In the genomic region with DNA sequence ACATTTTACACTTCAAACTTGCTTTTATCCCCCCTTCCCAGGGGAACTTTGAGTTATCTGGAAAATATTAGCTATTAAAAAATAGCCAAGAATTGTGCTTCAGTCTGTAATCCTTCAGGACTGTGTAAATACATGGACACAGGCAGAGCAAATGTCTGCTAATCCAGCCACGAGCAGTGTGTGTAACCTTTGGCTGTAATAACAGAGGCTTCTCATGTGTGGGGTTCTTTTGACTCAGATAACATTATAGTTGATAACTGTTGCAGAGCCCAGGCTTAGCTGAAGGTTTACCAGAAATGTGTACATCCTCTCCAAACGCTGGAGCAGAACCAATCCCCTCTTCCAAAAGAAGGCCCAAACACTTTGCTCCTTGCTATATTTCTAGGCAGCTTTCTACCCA, we compare ENCODE assay signal across 25 cellular contexts. TPM values are rescaled to one million over a fixed set of nuclear protein-coding genes. Genes with fewer than 3 reads are reported as not detected.
DNase-seq lines count a peak whose midpoint lies in the region; ATAC-seq, FAIRE-seq and TF ChIP-seq lines count a peak whose summit lies in the region.
"Had no signal": no experiment of that assay in that cellular context is flagged by ENCODE, and none has a peak within 500 bp of the region (broad histone marks: within the 10 kb centered on the region; RNA-seq: fewer than 3 reads in every experiment).

No MANE protein-coding gene starts in this region.

- H3K27ac Mint-ChIP-seq in stimulated activated memory B cell treated with anti-CD40 and anti-IgM and Interleukin-4, amounts not matched to agents 10 μg/mL and 1 μg/mL and 100 μg/mL, for 72 hours: no peak overlapping the region
- H3K27ac Mint-ChIP-seq: CD4-positive, alpha-beta T cell; IgD-negative memory B cell had no signal

- no peak overlapping the region for H4K91ac ChIP-seq in neuronal stem cell (ENCODE audit: low read depth, low read length, poor library complexity)

- no peaks in the 10 kb centered on the region for H3K36me3 Mint-ChIP-seq in stimulated activated memory B cell treated with anti-CD40 and anti-IgM and Interleukin-4, amounts not matched to agents 10 μg/mL and 1 μg/mL and 100 μg/mL, for 72 hours
- H3K36me3 Mint-ChIP-seq: IgD-negative memory B cell had no signal

- H3K14ac ChIP-seq in neuronal stem cell (ENCODE audit: low read length): no peak overlapping the region

- H3K4me3 ChIP-seq in HepG2 (replicated peaks in 1 of 3; ENCODE audit: insufficient read depth in 1 of 3, low read depth in 2 of 3, low read length in 3 of 3) (no peak overlapping the region), right lobe of liver (no peak overlapping the region), fibroblast of villous mesenchyme (ENCODE audit: low read depth, low read length) (no peak overlapping the region), neuronal stem cell (ENCODE audit: low read length in 2 of 2) (no peak overlapping the region)
- H3K4me3 ChIP-seq: BLaER1, GM12878, SK-N-MC had no signal

- H2BK12ac ChIP-seq in neuronal stem cell (ENCODE audit: low read length): no peak overlapping the region

- H4K20me1 ChIP-seq in HepG2 (ENCODE audit: insufficient read depth, low read length): no peaks in the 10 kb centered on the region
- H4K20me1 ChIP-seq: BLaER1 had no signal

- no peak overlapping the region for H3K9ac ChIP-seq in HepG2 (ENCODE audit: insufficient read depth, low read depth, low read length)
- H3K9ac ChIP-seq in neuronal stem cell (ENCODE audit: low read depth, low read length, poor library complexity): no peak overlapping the region
- H3K9ac ChIP-seq: BLaER1 had no signal

- no peak overlapping the region for H2BK15ac ChIP-seq in neuronal stem cell (ENCODE audit: low read length)

- TF ChIP-seq EP300 in HepG2 (IDR thresholded peaks at IDR 0.05; ENCODE audit: low read depth in 2 of 2, low read length in 2 of 2): no peak
- no peak for TF ChIP-seq EP300 in HepG2 (CRISPR knock-in tag; IDR thresholded peaks at IDR 0.05; ENCODE audit: borderline replicate concordance)

- H3K79me1 ChIP-seq in neuronal stem cell (ENCODE audit: low read depth, low read length): no peaks in the 10 kb centered on the region

- no peaks in the 10 kb centered on the region for H3K9me3 ChIP-seq in HepG2 (ENCODE audit: low read length)
- no peaks in the 10 kb centered on the region for H3K9me3 ChIP-seq in right lobe of liver
- H3K9me3 ChIP-seq in neuronal stem cell (replicated peaks in 1 of 2; ENCODE audit: control insufficient read depth in 2 of 2, insufficient read depth in 1 of 2, low read depth in 1 of 2, low read length in 2 of 2): no peaks in the 10 kb centered on the region
- H3K9me3 ChIP-seq: BLaER1 had no signal

- H3K79me2 ChIP-seq in HepG2 (ENCODE audit: insufficient read depth, low read length): no peaks in the 10 kb centered on the region

- peak; percentile 72 for ATAC-seq in HepG2
- ATAC-seq in right lobe of liver: no peak
- ATAC-seq in stimulated activated memory B cell treated with anti-CD40 and anti-IgM and Interleukin-4, amounts not matched to agents 10 μg/mL and 1 μg/mL and 100 μg/mL, for 72 hours: no peak
- ATAC-seq: GM12878 had no signal

- H2BK5ac ChIP-seq in neuronal stem cell (ENCODE audit: low read length): no peak overlapping the region

- no peak overlapping the region for H3K23ac ChIP-seq in neuronal stem cell (ENCODE audit: low read depth, low read length, poor library complexity)

- TF ChIP-seq POLR2A in HepG2 (IDR thresholded peaks at IDR 0.05; ENCODE audit: insufficient read depth in 1 of 2, low read depth in 2 of 2, low read length in 2 of 2): no peak
- TF ChIP-seq POLR2A in right lobe of liver (IDR thresholded peaks at IDR 0.05): no peak

- H3K27me3 Mint-ChIP-seq in stimulated activated memory B cell treated with anti-CD40 and anti-IgM and Interleukin-4, amounts not matched to agents 10 μg/mL and 1 μg/mL and 100 μg/mL, for 72 hours: peaks cover 8% of the 10 kb centered on the region
- H3K27me3 Mint-ChIP-seq: CD4-positive, alpha-beta T cell had no signal

- H3K27ac ChIP-seq in HepG2 (ENCODE audit: extremely low read length, insufficient read depth, low read length) (no peak overlapping the region), right lobe of liver (no peak overlapping the region), neuronal stem cell (replicated peaks; ENCODE audit: low read length) (no peak overlapping the region)
- H3K27ac ChIP-seq: BLaER1, SK-N-MC had no signal

- 0% methylated on average over 2 of the region's 2 CpGs for WGBS in HepG2 (ENCODE audit: low lambda C conversion rate)
- WGBS in right lobe of liver (ENCODE audit: insufficient coverage, low coverage, low lambda C conversion rate, missing lambda C conversion rate): 47% methylated on average over 2 of the region's 2 CpGs
- WGBS in neuronal stem cell (ENCODE audit: extremely low coverage in 2 of 2, insufficient read length in 2 of 2, insufficient replicate concordance in 1 of 2), 2 donors: no CpG with 5 or more reads among the region's 2 CpGs

- no peak overlapping the region for H2AFZ ChIP-seq in HepG2 (ENCODE audit: low read length)
- peak overlapping the region; percentile 83 for H2AFZ ChIP-seq in neuronal stem cell (ENCODE audit: low read length)

- no peaks in the 10 kb centered on the region for H3K36me3 ChIP-seq in HepG2 (replicated peaks in 1 of 2; ENCODE audit: control insufficient read depth in 1 of 2, insufficient read depth in 2 of 2, low read length in 2 of 2)
- no peaks in the 10 kb centered on the region for H3K36me3 ChIP-seq in right lobe of liver
- no peaks in the 10 kb centered on the region for H3K36me3 ChIP-seq in neuronal stem cell (replicated peaks in 1 of 2; ENCODE audit: control insufficient read depth in 2 of 2, insufficient read depth in 2 of 2, low read length in 2 of 2)
- H3K36me3 ChIP-seq: BLaER1 had no signal

- H2BK120ac ChIP-seq in neuronal stem cell (ENCODE audit: low read depth, low read length): no peak overlapping the region

- peak overlapping the region; percentile 25; the same call in 1 of the 2 replicates for H3K4me2 ChIP-seq in HepG2 (ENCODE audit: low read depth, low read length)
- H3K4me2 ChIP-seq in neuronal stem cell (ENCODE audit: insufficient read depth, low read length, poor library complexity, severe bottlenecking): no peak overlapping the region
- H3K4me2 ChIP-seq: BLaER1 had no signal

- BruUV-seq in HepG2 (replicated peaks; lab: Mats Ljungman, UMichigan): no TSS peak

- H3K4me3 Mint-ChIP-seq in stimulated activated memory B cell treated with anti-CD40 and anti-IgM and Interleukin-4, amounts not matched to agents 10 μg/mL and 1 μg/mL and 100 μg/mL, for 72 hours: no peak overlapping the region
- H3K4me3 Mint-ChIP-seq: CD4-positive, alpha-beta T cell; IgD-negative memory B cell had no signal

- peaks cover 91% of the 10 kb centered on the region for H3K4me1 ChIP-seq in HepG2 (ENCODE audit: insufficient read depth, low read length)
- no peaks in the 10 kb centered on the region for H3K4me1 ChIP-seq in right lobe of liver
- peaks cover 0 to 15% of the 10 kb centered on the region in 2 donors for H3K4me1 ChIP-seq in neuronal stem cell (ENCODE audit: control insufficient read depth in 2 of 2, insufficient read depth in 1 of 2, low read depth in 1 of 2, low read length in 2 of 2)
- H3K4me1 ChIP-seq: BLaER1 had no signal

- FAIRE-seq in HepG2 (lab: Jason Lieb, UNC): peak; percentile 21
- FAIRE-seq: GM12878, RCC 7860 had no signal

- no peaks in the 10 kb centered on the region for H3K4me1 Mint-ChIP-seq in stimulated activated memory B cell treated with anti-CD40 and anti-IgM and Interleukin-4, amounts not matched to agents 10 μg/mL and 1 μg/mL and 100 μg/mL, for 72 hours
- H3K4me1 Mint-ChIP-seq: IgD-negative memory B cell had no signal

- in situ Hi-C loops in HepG2 (cut with HindIII; ENCODE audit: extremely low pct_ligation_motif_present, low pct_unique_long_range_greater_than_20kb): no loop called here

- no peak overlapping the region for H3K18ac ChIP-seq in neuronal stem cell (ENCODE audit: low read length)

- CTCF ChIA-PET in HepG2 (lab: Yijun Ruan, JAX; ENCODE audit: low intra/inter-chr PET ratio, low total read pairs): no interaction called here

- H3K9me3 Mint-ChIP-seq in stimulated activated memory B cell treated with anti-CD40 and anti-IgM and Interleukin-4, amounts not matched to agents 10 μg/mL and 1 μg/mL and 100 μg/mL, for 72 hours: no peaks in the 10 kb centered on the region
- H3K9me3 Mint-ChIP-seq: CD4-positive, alpha-beta T cell; IgD-negative memory B cell had no signal

- POLR2A ChIA-PET in HepG2 (lab: Yijun Ruan, JAX): interaction anchor here (1.1 kb wide), 1 partner anchor 12 kb away, joined by 5 read pairs; no protein-coding TSS in a partner anchor

- H3K4ac ChIP-seq in neuronal stem cell (ENCODE audit: low read length): no peak overlapping the region

- no peak overlapping the region for H4K8ac ChIP-seq in neuronal stem cell (ENCODE audit: low read depth, low read length)

- H2AK5ac ChIP-seq in neuronal stem cell (ENCODE audit: low read depth, low read length): no peak overlapping the region

- TF ChIP-seq CTCF in HepG2 (CRISPR knock-in tag; IDR thresholded peaks at IDR 0.05) (no peak), right lobe of liver (IDR thresholded peaks at IDR 0.05) (no peak), fibroblast of villous mesenchyme (IDR thresholded peaks at IDR 0.05; ENCODE audit: insufficient read depth, low read depth, low read length) (no peak)

- DNase-seq in HepG2 (ENCODE audit: low spot score) (peak; percentile 59), right lobe of liver (no peak), fibroblast of villous mesenchyme (ENCODE audit: low read depth) (peak; percentile 18), neuronal stem cell (ENCODE audit: low spot score) (no peak), GDM1 (lab: John Stamatoyannopoulos, UW) (no peak)
- no peak for DNase-seq in activated CD4-positive, alpha-beta T cell treated with anti-CD3 and anti-CD28 coated beads for 1 hour
- DNase-seq: CD4-positive, alpha-beta T cell; COR-L47; DMS79; MV-4-11; NCI-H1105 treated with DMSO at 0.1 percent for 48 hours; NCI-H2029 treated with DMSO at 0.1 percent for 48 hours; NCI-H345; NCI-H524; NCI-H774; OCI-M1; SHP77 had no signal

- H3K27me3 ChIP-seq in HepG2 (ENCODE audit: control insufficient read depth in 1 of 2, insufficient read depth in 2 of 2, low read length in 2 of 2) (no peaks in the 10 kb centered on the region), right lobe of liver (no peaks in the 10 kb centered on the region), neuronal stem cell (ENCODE audit: control insufficient read depth in 3 of 3, insufficient read depth in 3 of 3, low read depth in 1 of 3, low read length in 3 of 3) (no peaks in the 10 kb centered on the region)
- H3K27me3 ChIP-seq: BLaER1 had no signal

- intact Hi-C loops in HepG2 (cut with micrococcal nuclease; ENCODE audit: unreplicated experiment) (no loop called here), right lobe of liver (cut with DNase I) (no loop called here)

- no peak for TF ChIP-seq RAD21 in HepG2 (CRISPR knock-in tag; IDR thresholded peaks at IDR 0.05)

RNA-seq across cellular contexts. Expression of a gene that starts 4.6 kb away (rescaled TPM):
- 1.1 and 1.3 TPM in 2 replicates for total RNA-seq in HepG2 (2016; rRNA removed; fragmentation: Illumina TruSeq; extraction: Trizol)
- 0.10 TPM in 1 of 2 replicates, not detected in the other for total RNA-seq in HepG2 (2016; cell fraction: cytosol; rRNA removed; fragmentation: Illumina TruSeq; extraction: Trizol; ENCODE audit: low read depth)
- total RNA-seq in HepG2 (2016; cell fraction: insoluble cytoplasmic fraction; rRNA removed; fragmentation: Illumina TruSeq; extraction: Trizol): 1.2 and 1.5 TPM in 2 replicates
- 0.56 and 0.62 TPM in 2 replicates for total RNA-seq in HepG2 (2016; cell fraction: membrane; rRNA removed; fragmentation: Illumina TruSeq; extraction: Trizol)
- total RNA-seq in HepG2 (2016; cell fraction: nucleus; rRNA removed; fragmentation: Illumina TruSeq; extraction: Trizol): 0.78 and 1.3 TPM in 2 replicates
- polyA plus RNA-seq in HepG2 (2011; rRNA removed): 2.6 and 4.0 TPM in 2 replicates
- polyA plus RNA-seq in HepG2 (2011; cell fraction: cytosol; rRNA removed): 2.1 and 3.2 TPM in 2 replicates
- polyA plus RNA-seq in HepG2 (2011; cell fraction: nucleus; rRNA removed): 1.5 and 2.5 TPM in 2 replicates
- 0.56 and 0.99 TPM in 2 replicates for polyA plus RNA-seq in HepG2 (2012)
- polyA plus RNA-seq in HepG2 (2016; cell fraction: cytosol; fragmentation: Illumina TruSeq; extraction: Trizol; ENCODE audit: low read depth): 0.06 and 0.18 TPM in 2 replicates
- polyA plus RNA-seq in HepG2 (2016; cell fraction: insoluble cytoplasmic fraction; fragmentation: Illumina TruSeq; extraction: Trizol; ENCODE audit: low read depth): 1.1 and 1.6 TPM in 2 replicates
- 0.07 and 0.22 TPM in 2 replicates for polyA plus RNA-seq in HepG2 (2016; cell fraction: membrane; fragmentation: Illumina TruSeq; extraction: Trizol; ENCODE audit: low read depth)
- 0.38 and 0.68 TPM in 2 replicates for polyA plus RNA-seq in HepG2 (2016; cell fraction: nucleus; fragmentation: Illumina TruSeq; extraction: Trizol; ENCODE audit: insufficient read depth, low read depth)
- polyA minus RNA-seq in HepG2 (2011; rRNA and poly(A)+ RNA removed; ENCODE audit: low replicate concordance): 0.37 and 10.4 TPM in 2 replicates
- polyA minus RNA-seq in HepG2 (2011; cell fraction: cytosol; rRNA and poly(A)+ RNA removed): 1.1 and 1.7 TPM in 2 replicates
- 4.5 and 6.1 TPM in 2 replicates for polyA minus RNA-seq in HepG2 (2011; cell fraction: nucleus; rRNA and poly(A)+ RNA removed)
- total RNA-seq in right lobe of liver: 1 to 10 TPM in 1 of 6 experiments, under 1 TPM in 4, not detected in 1; 0.29 to 3.4 (median 0.49) TPM
- total RNA-seq in fibroblast of villous mesenchyme: not detected in 2 replicates
- polyA plus RNA-seq in neuronal stem cell (2013, experiment 1 of 2): 0.01 TPM
- polyA plus RNA-seq in neuronal stem cell (2013, experiment 2 of 2): 0.01 TPM
- total RNA-seq: CD4-positive, alpha-beta T cell; GM12878; H4; M059J had no signal
- polyA plus RNA-seq: IgD-negative memory B cell had no signal

RNA-seq across cellular contexts. Expression of a gene that starts 55.5 kb away (rescaled TPM):
- 110 and 202 TPM in 2 replicates for total RNA-seq in HepG2 (2016; rRNA removed; fragmentation: Illumina TruSeq; extraction: Trizol)
- 52.8 and 60.2 TPM in 2 replicates for total RNA-seq in HepG2 (2016; cell fraction: cytosol; rRNA removed; fragmentation: Illumina TruSeq; extraction: Trizol; ENCODE audit: low read depth)
- 109 and 195 TPM in 2 replicates for total RNA-seq in HepG2 (2016; cell fraction: insoluble cytoplasmic fraction; rRNA removed; fragmentation: Illumina TruSeq; extraction: Trizol)
- 97.0 and 101 TPM in 2 replicates for total RNA-seq in HepG2 (2016; cell fraction: membrane; rRNA removed; fragmentation: Illumina TruSeq; extraction: Trizol)
- total RNA-seq in HepG2 (2016; cell fraction: nucleus; rRNA removed; fragmentation: Illumina TruSeq; extraction: Trizol): 222 and 258 TPM in 2 replicates
- 159 and 217 TPM in 2 replicates for polyA plus RNA-seq in HepG2 (2011; rRNA removed)
- 99.2 and 139 TPM in 2 replicates for polyA plus RNA-seq in HepG2 (2011; cell fraction: cytosol; rRNA removed)
- polyA plus RNA-seq in HepG2 (2011; cell fraction: nucleus; rRNA removed): 142 and 167 TPM in 2 replicates
- polyA plus RNA-seq in HepG2 (2012): 102 and 115 TPM in 2 replicates
- 57.5 and 75.0 TPM in 2 replicates for polyA plus RNA-seq in HepG2 (2016; cell fraction: cytosol; fragmentation: Illumina TruSeq; extraction: Trizol; ENCODE audit: low read depth)
- polyA plus RNA-seq in HepG2 (2016; cell fraction: insoluble cytoplasmic fraction; fragmentation: Illumina TruSeq; extraction: Trizol; ENCODE audit: low read depth): 108 and 112 TPM in 2 replicates
- polyA plus RNA-seq in HepG2 (2016; cell fraction: membrane; fragmentation: Illumina TruSeq; extraction: Trizol; ENCODE audit: low read depth): 74.8 and 84.0 TPM in 2 replicates
- 386 and 414 TPM in 2 replicates for polyA plus RNA-seq in HepG2 (2016; cell fraction: nucleus; fragmentation: Illumina TruSeq; extraction: Trizol; ENCODE audit: insufficient read depth, low read depth)
- polyA minus RNA-seq in HepG2 (2011; rRNA and poly(A)+ RNA removed; ENCODE audit: low replicate concordance): 48.7 and 53.2 TPM in 2 replicates
- polyA minus RNA-seq in HepG2 (2011; cell fraction: cytosol; rRNA and poly(A)+ RNA removed): 58.1 and 61.9 TPM in 2 replicates
- polyA minus RNA-seq in HepG2 (2011; cell fraction: nucleus; rRNA and poly(A)+ RNA removed): 145 and 155 TPM in 2 replicates
- 100 to 1,000 TPM in 4 of 6 experiments, 10 to 100 TPM in 2; 78.6 to 273 (median 127) TPM for total RNA-seq in right lobe of liver
- total RNA-seq in fibroblast of villous mesenchyme: 74.1 and 95.9 TPM in 2 replicates
- polyA plus RNA-seq in neuronal stem cell (2013, experiment 1 of 2): 85.4 TPM
- 87.0 TPM for polyA plus RNA-seq in neuronal stem cell (2013, experiment 2 of 2)

Comparison
In these comparisons a context has a peak if more than half of its experiments do, and no peak if none do; other contexts are left out.
1. DNase-seq: peak in HepG2 (single experiment) and fibroblast of villous mesenchyme (single experiment); none in right lobe of liver (0 of 3), neuronal stem cell (single experiment), GDM1 (single experiment) and activated CD4-positive, alpha-beta T cell treated with anti-CD3 and anti-CD28 coated beads for 1 hour (single experiment).